Comparison of ENCODE assay signal across 14 cellular contexts in genomic region chr14:91103116-91103515, GRCh38.
"Had no signal": no experiment of that assay in that cellular context is flagged by ENCODE, and none has a peak within 500 bp of the region (broad histone marks: within the 10 kb centered on the region; RNA-seq: fewer than 3 reads in every experiment).

No MANE protein-coding gene starts in this region.

- H3K9me3 ChIP-seq: ascending aorta, neutrophil, tibial artery had no signal

- H3K4me1 ChIP-seq: ascending aorta, tibial artery had no signal

- H3K27me3 ChIP-seq: ascending aorta, neutrophil, tibial artery had no signal

- H3K4me3 ChIP-seq: ascending aorta, tibial artery had no signal

- H3K36me3 ChIP-seq: ascending aorta, neutrophil, tibial artery had no signal

- H3K27ac ChIP-seq: ascending aorta, neutrophil, tibial artery had no signal

- ATAC-seq: activated CD4-positive, alpha-beta T cell treated with anti-CD3 and anti-CD28 coated beads for 36 hours; activated CD8-positive, alpha-beta memory T cell treated with anti-CD3 and anti-CD28 coated beads, Interleukin-2, amount 10 ng/mL, durations not matched to agents 7 days and 5 days; effector memory CD8-positive, alpha-beta T cell; naive thymus-derived CD4-positive, alpha-beta T cell had no signal

- DNase-seq: activated CD4-positive, alpha-beta memory T cell treated with anti-CD3 and anti-CD28 coated beads, Interleukin-2, amount 10 ng/mL, durations not matched to agents 7 days and 5 days; activated CD4-positive, alpha-beta T cell treated with anti-CD3 and anti-CD28 coated beads for 36 hours; activated CD8-positive, alpha-beta memory T cell treated with anti-CD3 and anti-CD28 coated beads, Interleukin-2, amount 10 ng/mL, durations not matched to agents 7 days and 5 days; effector memory CD8-positive, alpha-beta T cell; foreskin melanocyte; mesenchymal stem cell; naive thymus-derived CD4-positive, alpha-beta T cell; stimulated activated CD4-positive, alpha-beta T cell treated with anti-CD3 and anti-CD28 coated beads, Interleukin-12 subunit alpha, Interleukin-12 subunit beta, amount 100 ng/mL, for 4 hours; stimulated activated CD4-positive, alpha-beta T cell treated with anti-CD3 and anti-CD28 coated beads, Interleukin-1b, Interleukin-23, amount 100 ng/mL, for 48 hours; stimulated activated CD8-positive, alpha-beta memory T cell treated with anti-CD3 and anti-CD28 coated beads, Interleukin-4, amount 100 ng/mL, for 48 hours; stimulated activated naive CD4-positive, alpha-beta T cell; tibial artery had no signal
